Comparison of ENCODE assay signal across 21 cellular contexts in the genomic region with DNA sequence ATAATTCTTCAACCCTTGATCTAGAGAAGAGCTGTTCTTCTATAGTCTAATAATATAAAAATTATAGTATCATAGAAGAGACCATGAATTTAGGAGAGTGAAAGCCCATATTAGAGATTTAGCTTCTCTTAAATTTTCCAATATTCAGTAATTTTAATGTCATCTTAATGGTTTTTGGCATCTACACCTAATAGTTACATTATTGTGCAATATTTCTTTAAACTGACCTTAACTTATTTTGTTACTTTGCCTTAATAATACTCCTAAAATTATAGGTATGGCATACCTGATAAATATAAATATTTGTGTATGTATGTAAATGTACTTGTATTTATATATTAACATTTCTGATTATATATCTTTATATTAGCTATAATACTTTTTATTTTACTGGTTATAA.
"Had no signal": no experiment of that assay in that cellular context is flagged by ENCODE, and none has a peak within 500 bp of the region (broad histone marks: within the 10 kb centered on the region; RNA-seq: fewer than 3 reads in every experiment).

No MANE protein-coding gene starts in this region.

- H3K9ac ChIP-seq: SK-N-SH had no signal

- H3K27ac ChIP-seq: RWPE1 had no signal

- H3K4me3 Mint-ChIP-seq: T-cell had no signal

- H3K36me3 ChIP-seq: MG63 had no signal

- H3K27ac Mint-ChIP-seq: T-cell had no signal

- H3K4me2 ChIP-seq: SK-N-SH had no signal

- H3K4me1 Mint-ChIP-seq: T-cell had no signal

- ATAC-seq: Panc1, T-cell had no signal

- DNase-seq: Karpas-422, KG1, MG63, NCI-H1092 treated with DMSO at 0.1 percent for 48 hours, NCI-H1436, NCI-H187, NCI-H2029, NCI-H2081 treated with DMSO at 0.1 percent for 48 hours, NCI-H2171, NCI-H226, NCI-H446, NCI-H510A, NCI-H524 treated with DMSO at 0.1 percent for 48 hours, NCI-H69, NCI-H774, SHP77, SK-N-SH, SW 1271, T-cell had no signal

- H3K36me3 Mint-ChIP-seq: T-cell had no signal

- H3K4me3 ChIP-seq: MG63 had no signal
